ENCODE assay signal across 10 cellular contexts in genomic region chr19:120443-121135, GRCh38. TPM values are rescaled to one million over a fixed set of nuclear protein-coding genes. Genes with fewer than 3 reads are reported as not detected.
"Had no signal": no experiment of that assay in that cellular context is flagged by ENCODE, and none has a peak within 500 bp of the region (broad histone marks: within the 10 kb centered on the region; RNA-seq: fewer than 3 reads in every experiment).

No MANE protein-coding gene starts in this region.

RNA-seq across cellular contexts. Expression of gene OR4F17, which starts 13.7 kb away (rescaled TPM):
- total RNA-seq: activated CD8-positive, alpha-beta T cell treated with anti-CD3 and anti-CD28 coated beads for 36 hours; activated T-helper 17 cell treated with anti-CD3 and anti-CD28 coated beads, Interleukin-2, amount 50 U/mL, for 72 hours; adrenal gland; aorta; body of pancreas; chondrocyte; dermis blood vessel endothelial cell; esophagus muscularis mucosa; glomerular endothelial cell; T-helper 1 cell treated with Interleukin-12 subunit alpha and Interleukin-12 subunit beta and Interleukin-4 antibody, amounts not matched to agents 30 ng/mL and 1 ng/mL, for 36 hours had no signal
- polyA plus RNA-seq: adrenal gland, aorta had no signal
